In the genomic region with DNA sequence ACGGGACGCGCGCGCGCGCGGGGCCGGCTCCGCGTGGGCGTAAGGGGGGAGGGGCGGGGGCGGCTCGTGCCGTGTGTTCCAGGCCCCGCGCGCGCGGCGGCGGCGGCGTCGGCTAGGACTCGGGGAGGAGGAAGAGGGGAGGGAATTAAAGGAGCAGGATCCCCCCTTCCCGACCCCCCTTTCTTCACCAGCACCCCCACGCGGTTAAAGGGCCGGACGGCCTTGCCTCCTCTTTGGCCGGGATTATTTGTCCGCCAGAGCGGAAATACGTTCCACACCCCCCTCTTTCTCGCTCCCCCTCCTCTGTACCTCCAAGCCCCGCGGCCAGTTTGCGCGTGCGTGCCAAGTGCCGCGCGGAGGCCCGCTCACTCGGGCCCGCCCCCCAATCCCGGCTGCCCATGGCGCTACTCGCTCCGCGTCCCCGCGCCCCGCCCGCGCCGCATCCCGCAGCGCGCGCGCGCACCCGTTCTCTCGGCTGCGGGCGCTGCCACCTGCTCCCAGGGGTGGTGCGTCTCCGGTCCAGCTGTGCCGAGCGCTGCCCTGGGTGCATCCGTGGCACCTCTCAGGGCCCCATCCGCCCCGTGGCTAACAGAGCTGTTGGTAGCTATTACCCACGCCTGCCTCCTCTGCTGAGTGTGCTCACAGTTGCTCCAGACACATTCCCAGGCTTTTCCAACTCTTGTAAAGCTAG, we compare ENCODE assay signal across 8 cellular contexts. TPM values are rescaled to one million over a fixed set of nuclear protein-coding genes. Genes with fewer than 3 reads are reported as not detected.
DNase-seq lines count a peak whose midpoint lies in the region; ATAC-seq and TF ChIP-seq lines count a peak whose summit lies in the region.

Gene ZBTB12, minus strand, starts transcription at position 134 of the 691 bp plus-strand sequence. CDS start 781 bp downstream, outside the sequence.

- DNase-seq in RPMI8226 (peak; percentile 95), fibroblast of peridontal ligament (ENCODE audit: extremely low read depth) (peak; percentile 97)
- peak; percentile 79 for DNase-seq in activated T-helper 9 cell treated with anti-CD3 and anti-CD28 coated beads, Interleukin-2, amount 50 U/mL, for 16 hours (ENCODE audit: low read depth)
- peak; percentile 78 to 91 (median 84) for DNase-seq in naive thymus-derived CD8-positive, alpha-beta T cell
- peak; percentile 72 to 92 for DNase-seq in stimulated activated effector memory CD8-positive, alpha-beta T cell treated with anti-CD3 and anti-CD28 coated beads, Interleukin-12 subunit alpha, Interleukin-12 subunit beta, amount 100 ng/mL, for 72 hours (ENCODE audit: low spot score in 2 of 2)

- peaks cover 22 to 36% (median 32%) of the 10 kb centered on the region in 4 donors for H3K4me1 Mint-ChIP-seq in naive thymus-derived CD8-positive, alpha-beta T cell
- peaks cover 32% of the 10 kb centered on the region for H3K4me1 Mint-ChIP-seq in stimulated activated effector memory CD8-positive, alpha-beta T cell treated with anti-CD3 and anti-CD28 coated beads, Interleukin-12 subunit alpha, Interleukin-12 subunit beta, amount 100 ng/mL, for 72 hours

- TF ChIP-seq CTCF in C4-2B (conservative IDR thresholded peaks at IDR 0.05) (no peak), Loucy (conservative IDR thresholded peaks at IDR 0.05; ENCODE audit: low read length) (no peak)

- peaks cover 22% of the 10 kb centered on the region for H3K4me1 ChIP-seq in Loucy (ENCODE audit: insufficient read depth, low read length, poor library complexity, severe bottlenecking)

- no peaks in the 10 kb centered on the region for H3K9me3 Mint-ChIP-seq in naive thymus-derived CD8-positive, alpha-beta T cell
- no peaks in the 10 kb centered on the region for H3K9me3 Mint-ChIP-seq in stimulated activated effector memory CD8-positive, alpha-beta T cell treated with anti-CD3 and anti-CD28 coated beads, Interleukin-12 subunit alpha, Interleukin-12 subunit beta, amount 100 ng/mL, for 72 hours

- H3K4me3 Mint-ChIP-seq in naive thymus-derived CD8-positive, alpha-beta T cell = peak within 1 kb of the TSS; percentile 78 to 94 (median 90)
- H3K4me3 Mint-ChIP-seq in stimulated activated effector memory CD8-positive, alpha-beta T cell treated with anti-CD3 and anti-CD28 coated beads, Interleukin-12 subunit alpha, Interleukin-12 subunit beta, amount 100 ng/mL, for 72 hours = peak within 1 kb of the TSS; percentile 72

- peaks cover 42% of the 10 kb centered on the region for H3K79me2 ChIP-seq in Loucy (ENCODE audit: insufficient read depth, low read length)

- H3K27ac Mint-ChIP-seq in naive thymus-derived CD8-positive, alpha-beta T cell = peak within 1 kb of the TSS; percentile 68 to 96 (median 92)
- H3K27ac Mint-ChIP-seq in stimulated activated effector memory CD8-positive, alpha-beta T cell treated with anti-CD3 and anti-CD28 coated beads, Interleukin-12 subunit alpha, Interleukin-12 subunit beta, amount 100 ng/mL, for 72 hours = peak within 1 kb of the TSS; percentile 57

- no peaks in the 10 kb centered on the region for H3F3A ChIP-seq in Loucy (ENCODE audit: low read depth)

- peaks cover 0 to 4% (median 0%) of the 10 kb centered on the region in 3 donors for H3K36me3 Mint-ChIP-seq in naive thymus-derived CD8-positive, alpha-beta T cell
- peaks cover 15% of the 10 kb centered on the region for H3K36me3 Mint-ChIP-seq in stimulated activated effector memory CD8-positive, alpha-beta T cell treated with anti-CD3 and anti-CD28 coated beads, Interleukin-12 subunit alpha, Interleukin-12 subunit beta, amount 100 ng/mL, for 72 hours

- peak; percentile 44 for ATAC-seq in GM21360 (IDR thresholded peaks at IDR 0.05; ENCODE audit: unreplicated experiment)
- ATAC-seq in naive thymus-derived CD8-positive, alpha-beta T cell = peak; percentile 58 to 65
- peak; percentile 80 for ATAC-seq in stimulated activated effector memory CD8-positive, alpha-beta T cell treated with anti-CD3 and anti-CD28 coated beads, Interleukin-12 subunit alpha, Interleukin-12 subunit beta, amount 100 ng/mL, for 72 hours

- no peaks in the 10 kb centered on the region for H3K27me3 Mint-ChIP-seq in naive thymus-derived CD8-positive, alpha-beta T cell

- H3K9me2 ChIP-seq in Loucy (replicated peaks; ENCODE audit: low read depth, low read length) = no peaks in the 10 kb centered on the region

- H3K4me3 ChIP-seq in Loucy (ENCODE audit: low read length, poor library complexity, severe bottlenecking) = peak within 1 kb of the TSS; percentile 81

- H2AFZ ChIP-seq in Loucy (ENCODE audit: low read length) = peak within 1 kb of the TSS; percentile 77

- H3K4me2 ChIP-seq in Loucy (ENCODE audit: low read depth, low read length, poor library complexity, severe bottlenecking) = peak within 1 kb of the TSS; percentile 86

- peak within 1 kb of the TSS; percentile 80 for H3K9ac ChIP-seq in Loucy (ENCODE audit: low read depth, low read length, poor library complexity, severe bottlenecking)

- H3K36me3 ChIP-seq in Loucy (ENCODE audit: insufficient read depth, low read length) = no peaks in the 10 kb centered on the region

- POLR2A ChIA-PET in naive thymus-derived CD8-positive, alpha-beta T cell (lab: Charles Lee) = interaction anchor here (0.6 to 2.3 kb wide), 25 partner anchors 12 to 1357 kb away, joined by 3 to 13 read pairs (median 4); partner anchors contain the start of genes ABHD16A, ATP6V1G2, DXO and GPANK1

- peak within 1 kb of the TSS; percentile 62 for H3K27ac ChIP-seq in C4-2B

- peaks cover 7% of the 10 kb centered on the region for H4K20me1 ChIP-seq in Loucy (ENCODE audit: insufficient read depth, low read length, poor library complexity, severe bottlenecking)

- H3K9me3 ChIP-seq in Loucy (ENCODE audit: insufficient read depth, low read depth, low read length) = no peaks in the 10 kb centered on the region

- H3K27me3 ChIP-seq in Loucy (ENCODE audit: insufficient read depth, low read length, poor library complexity, severe bottlenecking) = peaks cover 3% of the 10 kb centered on the region

RNA-seq across cellular contexts. Expression of gene ZBTB12, which starts in this region (rescaled TPM):
- total RNA-seq in naive thymus-derived CD8-positive, alpha-beta T cell = 1 to 10 TPM; 3.1 to 3.7 TPM
- polyA plus RNA-seq in naive thymus-derived CD8-positive, alpha-beta T cell = not detected

Comparison
In these comparisons a context has a peak if more than half of its experiments do, and no peak if none do; other contexts are left out.
1. Peak in every context shown above with its lines: DNase-seq, ATAC-seq, H3K4me3 ChIP-seq and H3K27ac ChIP-seq.